Comparison of ENCODE assay signal across 2 cellular contexts in the genomic region with DNA sequence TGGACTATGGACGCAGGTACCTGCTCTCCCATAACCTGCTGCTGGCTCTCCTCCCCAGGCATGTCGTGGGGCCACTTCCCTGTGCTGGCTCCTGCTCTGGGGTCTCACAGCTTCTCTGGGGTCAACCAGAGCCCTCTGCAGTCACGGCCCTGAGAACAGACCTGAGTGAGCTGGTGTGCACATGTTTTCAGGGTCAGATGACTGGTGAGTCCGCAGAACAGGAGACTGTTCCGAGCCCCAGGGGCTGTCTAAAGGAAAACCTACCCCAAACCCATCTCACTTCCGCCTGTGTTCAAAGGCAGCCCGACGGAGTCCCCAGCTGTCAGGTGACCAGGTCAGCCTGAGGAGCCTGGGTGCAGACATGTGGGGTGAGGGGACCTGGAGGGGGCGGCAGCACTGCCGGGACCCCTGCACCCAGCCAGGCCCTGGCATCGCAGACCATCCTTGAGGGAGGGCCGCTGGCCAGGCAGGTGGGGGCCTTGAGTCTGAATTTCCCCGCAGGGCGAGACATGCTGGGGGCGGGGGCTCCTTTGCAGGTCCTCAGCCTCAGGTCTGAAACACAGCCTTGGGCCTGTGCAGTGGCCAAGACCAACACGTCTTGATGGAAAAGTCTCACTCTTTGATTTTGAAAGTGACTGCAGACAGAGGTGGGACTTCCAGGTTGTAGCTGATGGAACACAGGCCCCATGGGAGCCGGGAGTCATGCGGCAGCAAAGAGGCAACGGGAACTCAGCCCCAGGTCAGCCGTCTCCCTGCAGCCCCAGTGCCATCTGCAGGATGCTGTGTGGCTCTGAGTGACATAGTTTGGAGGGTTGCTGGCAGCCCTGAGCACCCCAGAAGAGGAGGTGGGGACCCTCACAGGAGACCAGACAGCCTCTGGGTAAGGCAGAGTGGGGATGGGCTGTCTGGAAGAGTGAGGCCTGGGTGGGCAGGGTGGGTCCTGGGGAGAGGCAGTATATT.
TF ChIP-seq lines count a peak whose summit lies in the region.

No MANE protein-coding gene starts in this region.

TF ChIP-seq in A549, 52 proteins besides CTCF, POLR2A, EP300 and RAD21:
- TF ChIP-seq REST (IDR thresholded peaks at IDR 0.05) (no peak), SMC3 (IDR thresholded peaks at IDR 0.05) (peak; percentile 18; the same call in 1 of the 3 replicates)

TF ChIP-seq in IMR-90, 13 proteins besides CTCF, POLR2A, EP300 and RAD21:
- TF ChIP-seq, protein P1, sequence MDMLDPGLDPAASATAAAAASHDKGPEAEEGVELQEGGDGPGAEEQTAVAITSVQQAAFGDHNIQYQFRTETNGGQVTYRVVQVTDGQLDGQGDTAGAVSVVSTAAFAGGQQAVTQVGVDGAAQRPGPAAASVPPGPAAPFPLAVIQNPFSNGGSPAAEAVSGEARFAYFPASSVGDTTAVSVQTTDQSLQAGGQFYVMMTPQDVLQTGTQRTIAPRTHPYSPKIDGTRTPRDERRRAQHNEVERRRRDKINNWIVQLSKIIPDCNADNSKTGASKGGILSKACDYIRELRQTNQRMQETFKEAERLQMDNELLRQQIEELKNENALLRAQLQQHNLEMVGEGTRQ (IDR thresholded peaks at IDR 0.05; ENCODE audit: low read depth, low read length): no peak
- TF ChIP-seq FOS (IDR thresholded peaks at IDR 0.05; ENCODE audit: low read depth, low read length) (no peak), CHD1 (IDR thresholded peaks at IDR 0.05; ENCODE audit: low read depth, low read length) (no peak), MXI1 (IDR thresholded peaks at IDR 0.05; ENCODE audit: borderline replicate concordance, low read depth, low read length) (no peak), RFX5 (IDR thresholded peaks at IDR 0.05; ENCODE audit: low read depth, low read length) (no peak)
